ENCODE assay signal across 1 cellular context in the genomic region with DNA sequence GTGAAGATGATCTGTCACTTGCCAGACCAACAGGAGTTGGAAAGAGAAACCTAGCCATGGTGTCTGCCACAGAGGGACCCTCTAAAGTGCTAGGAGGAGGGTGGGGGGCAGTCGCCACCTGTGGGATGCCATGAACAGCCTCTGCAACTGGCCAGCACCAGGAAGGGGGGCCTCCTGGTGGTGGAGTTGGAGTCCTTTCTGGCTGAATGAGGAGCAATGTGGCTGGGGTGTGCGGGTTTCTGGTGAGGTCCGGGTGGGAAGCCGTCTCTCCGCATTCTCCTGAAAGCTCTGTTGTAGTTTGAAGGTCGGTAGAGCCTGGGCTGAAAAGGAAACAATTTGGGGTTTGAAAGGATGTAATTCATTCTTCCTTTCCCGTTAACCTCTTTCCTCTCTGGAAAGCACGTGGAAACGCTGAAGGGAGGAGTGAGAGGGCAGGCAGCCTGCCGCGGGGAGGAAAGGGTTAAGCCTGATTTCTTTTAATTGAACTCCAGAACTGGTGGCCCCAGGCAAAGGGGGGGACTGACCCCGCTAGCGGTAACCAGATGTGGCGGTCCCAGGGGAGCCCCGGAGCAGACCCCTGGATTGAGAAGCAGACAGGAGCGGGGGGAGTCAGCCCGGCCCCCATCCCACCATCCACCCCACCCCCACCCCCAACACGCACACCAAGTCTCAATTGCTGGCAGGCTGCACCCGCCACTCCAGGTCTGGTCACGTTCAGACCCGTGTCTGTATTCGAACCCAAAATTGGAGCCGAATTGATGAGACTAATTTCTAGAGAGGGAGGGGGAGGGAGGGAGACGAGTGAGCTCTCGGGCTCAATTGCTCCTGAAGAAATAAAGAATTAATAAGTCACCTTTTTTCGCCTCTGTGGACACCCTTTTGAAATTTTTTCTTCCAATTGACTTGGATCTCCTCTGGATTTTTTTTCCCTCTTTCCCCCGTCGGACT.
TF ChIP-seq lines count a peak whose summit lies in the region.

No MANE protein-coding gene starts in this region.

TF ChIP-seq in IMR-90, 13 proteins besides CTCF, POLR2A, EP300 and RAD21 (continued from another document):
- TF ChIP-seq, protein P1, sequence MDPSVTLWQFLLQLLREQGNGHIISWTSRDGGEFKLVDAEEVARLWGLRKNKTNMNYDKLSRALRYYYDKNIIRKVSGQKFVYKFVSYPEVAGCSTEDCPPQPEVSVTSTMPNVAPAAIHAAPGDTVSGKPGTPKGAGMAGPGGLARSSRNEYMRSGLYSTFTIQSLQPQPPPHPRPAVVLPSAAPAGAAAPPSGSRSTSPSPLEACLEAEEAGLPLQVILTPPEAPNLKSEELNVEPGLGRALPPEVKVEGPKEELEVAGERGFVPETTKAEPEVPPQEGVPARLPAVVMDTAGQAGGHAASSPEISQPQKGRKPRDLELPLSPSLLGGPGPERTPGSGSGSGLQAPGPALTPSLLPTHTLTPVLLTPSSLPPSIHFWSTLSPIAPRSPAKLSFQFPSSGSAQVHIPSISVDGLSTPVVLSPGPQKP (IDR thresholded peaks at IDR 0.05; ENCODE audit: borderline replicate concordance, low read depth, low read length), result no peak
- TF ChIP-seq, protein P2, sequence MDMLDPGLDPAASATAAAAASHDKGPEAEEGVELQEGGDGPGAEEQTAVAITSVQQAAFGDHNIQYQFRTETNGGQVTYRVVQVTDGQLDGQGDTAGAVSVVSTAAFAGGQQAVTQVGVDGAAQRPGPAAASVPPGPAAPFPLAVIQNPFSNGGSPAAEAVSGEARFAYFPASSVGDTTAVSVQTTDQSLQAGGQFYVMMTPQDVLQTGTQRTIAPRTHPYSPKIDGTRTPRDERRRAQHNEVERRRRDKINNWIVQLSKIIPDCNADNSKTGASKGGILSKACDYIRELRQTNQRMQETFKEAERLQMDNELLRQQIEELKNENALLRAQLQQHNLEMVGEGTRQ (IDR thresholded peaks at IDR 0.05; ENCODE audit: low read depth, low read length), result no peak
- TF ChIP-seq FOS (IDR thresholded peaks at IDR 0.05; ENCODE audit: low read depth, low read length), result no peak
- TF ChIP-seq CEBPB (IDR thresholded peaks at IDR 0.05; ENCODE audit: low read depth, low read length), result no peak
- TF ChIP-seq SMC3 (IDR thresholded peaks at IDR 0.05; ENCODE audit: low read depth, low read length), result no peak
- no peak for TF ChIP-seq RCOR1 (IDR thresholded peaks at IDR 0.05; ENCODE audit: insufficient replicate concordance, low read length)
- no peak for TF ChIP-seq MAFK (IDR thresholded peaks at IDR 0.05; ENCODE audit: low read depth, low read length)
- TF ChIP-seq CHD1 (IDR thresholded peaks at IDR 0.05; ENCODE audit: low read depth, low read length), result no peak
- TF ChIP-seq BHLHE40 (IDR thresholded peaks at IDR 0.05; ENCODE audit: low read depth, low read length), result no peak
- TF ChIP-seq RFX5 (IDR thresholded peaks at IDR 0.05; ENCODE audit: low read depth, low read length), result no peak
- no peak for TF ChIP-seq NFE2L2 (IDR thresholded peaks at IDR 0.05; ENCODE audit: low read depth, low read length)
